In the genomic region with DNA sequence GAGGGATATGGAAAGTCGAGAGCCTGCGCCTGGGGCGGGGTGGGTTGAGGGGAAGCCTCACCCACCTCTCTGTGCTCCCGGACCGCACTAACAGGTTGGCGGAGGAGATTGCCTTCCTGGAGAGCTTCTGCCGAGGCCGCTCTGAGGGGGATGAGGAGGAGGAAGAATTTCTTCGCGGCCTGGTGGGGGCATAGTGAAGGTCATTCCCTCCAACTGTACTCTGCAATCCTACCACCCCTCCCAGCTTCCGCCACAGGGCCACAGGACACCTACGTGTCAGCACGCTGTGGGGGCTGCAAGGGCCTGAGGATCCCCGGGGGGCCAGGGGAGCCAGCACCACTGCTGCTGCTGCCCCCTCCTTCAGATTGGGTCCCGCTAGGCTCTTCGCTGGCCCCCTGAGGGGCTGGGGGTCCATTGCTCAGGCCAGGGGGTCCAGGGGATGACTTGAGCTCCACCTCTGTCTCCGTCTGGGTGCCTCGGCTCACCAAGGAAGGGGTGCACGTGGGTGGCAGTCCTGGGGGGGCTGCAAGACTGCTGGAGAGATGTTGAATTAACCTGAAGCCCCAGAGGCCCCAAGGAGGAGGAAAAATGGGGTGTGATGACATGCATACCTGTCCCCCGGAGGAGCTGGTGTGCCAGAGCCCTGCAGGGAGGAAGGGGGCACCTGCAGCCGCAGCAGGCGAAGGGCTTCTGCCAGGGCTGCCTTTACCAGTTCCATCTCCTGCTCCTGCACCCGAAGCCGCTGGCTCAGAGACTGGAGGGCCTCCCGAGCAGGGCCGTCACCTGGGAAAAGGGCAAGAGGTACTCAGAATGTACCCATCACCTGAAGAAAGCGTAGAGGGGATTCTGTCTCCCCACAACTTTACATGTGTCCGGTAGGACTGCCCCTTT, we compare ENCODE assay signal across 8 cellular contexts. TPM values are rescaled to one million over a fixed set of nuclear protein-coding genes. Genes with fewer than 3 reads are reported as not detected.
A peak's percentile ranks its signal among the peaks of the same experiment; 100 is the strongest.
DNase-seq lines count a peak whose midpoint lies in the region; ATAC-seq and TF ChIP-seq lines count a peak whose summit lies in the region.

No MANE protein-coding gene starts in this region.

- POLR2A ChIA-PET in CD4-positive, alpha-beta memory T cell (lab: Charles Lee; ENCODE audit: partially characterized antibody), result interaction anchor here (0.9 to 10.8 kb wide), 17 partner anchors 10 to 245 kb away, joined by 3 to 142 read pairs (median 13); partner anchors contain the start of genes B3GAT3, BSCL2, C11orf98 and CSKMT

- 51 to 55% (median 52%) methylated on average over 28 of the region's 28 CpGs for WGBS in ovary, 3 donors

- peak overlapping the region; percentile 89 to 100 (median 96) for H3K4me3 Mint-ChIP-seq in CD4-positive, alpha-beta memory T cell
- H3K4me3 Mint-ChIP-seq in endothelial cell (ENCODE audit: unreplicated experiment), result peak overlapping the region; percentile 94

- H3K4me3 ChIP-seq in CD4-positive, alpha-beta memory T cell (ENCODE audit: low read length in 2 of 2), result peak overlapping the region; percentile 73 to 93
- H3K4me3 ChIP-seq in OCI-LY3 (ENCODE audit: low read length) (peak overlapping the region; percentile 91), ovary (peak overlapping the region; percentile 70)

- no peak for DNase-seq in CD4-positive, alpha-beta memory T cell
- no peak for DNase-seq in endothelial cell (ENCODE audit: low spot score)
- peak in 1 of 5 donors; percentile 49 for DNase-seq in ovary
- DNase-seq in DMS114 treated with DMSO at 0.1 percent for 48 hours (lab: John Stamatoyannopoulos, UW; ENCODE audit: unreplicated experiment), result no peak
- no peak for DNase-seq in SHP77 (lab: John Stamatoyannopoulos, UW)
- no peak for DNase-seq in iPS-NIHi11 (ENCODE audit: low spot score)

- H3K4me2 ChIP-seq in OCI-LY3 (ENCODE audit: low read length), result peak overlapping the region; percentile 96

- peaks cover 37% of the 10 kb centered on the region for H3K36me3 ChIP-seq in CD4-positive, alpha-beta memory T cell (ENCODE audit: insufficient read depth, low read length)
- H3K36me3 ChIP-seq in OCI-LY3 (replicated peaks; ENCODE audit: low read depth, low read length), result peaks cover 15% of the 10 kb centered on the region
- H3K36me3 ChIP-seq in ovary, result no peaks in the 10 kb centered on the region

- H2AFZ ChIP-seq in OCI-LY3 (ENCODE audit: low read depth, low read length), result 0 out of 2 replicates have a peak overlapping the region, but pooled peaks have one; percentile 31

- no peaks in the 10 kb centered on the region for H3K9me3 Mint-ChIP-seq in CD4-positive, alpha-beta memory T cell
- H3K9me3 Mint-ChIP-seq in endothelial cell (ENCODE audit: unreplicated experiment), result no peaks in the 10 kb centered on the region

- no peak for ATAC-seq in GM18511 (IDR thresholded peaks at IDR 0.05; ENCODE audit: unreplicated experiment)

- CTCF ChIA-PET in CD4-positive, alpha-beta memory T cell (lab: Charles Lee; ENCODE audit: partially characterized antibody), result interaction anchor here (0.9 to 5.8 kb wide), 13 partner anchors 8 to 215 kb away, joined by 3 to 47 read pairs (median 5); partner anchors contain the start of genes C11orf98, CSKMT, MTA2 and TUT1

- peaks cover 10 to 40% of the 10 kb centered on the region in 2 donors for H3K36me3 Mint-ChIP-seq in CD4-positive, alpha-beta memory T cell
- H3K36me3 Mint-ChIP-seq in endothelial cell (ENCODE audit: low read depth, unreplicated experiment), result peaks cover 24% of the 10 kb centered on the region

- H3K27ac ChIP-seq in CD4-positive, alpha-beta memory T cell (ENCODE audit: low read depth, low read length), result peak overlapping the region; percentile 90
- H3K27ac ChIP-seq in OCI-LY3 (ENCODE audit: low read length) (peak overlapping the region; percentile 72), ovary (peak overlapping the region; percentile 91 to 98)

- H3K27me3 Mint-ChIP-seq in CD4-positive, alpha-beta memory T cell, result no peaks in the 10 kb centered on the region
- peaks cover 18% of the 10 kb centered on the region for H3K27me3 Mint-ChIP-seq in endothelial cell (ENCODE audit: unreplicated experiment)

- H3K27ac Mint-ChIP-seq in CD4-positive, alpha-beta memory T cell, result peak overlapping the region; percentile 94 to 98 (median 96)
- H3K27ac Mint-ChIP-seq in endothelial cell (ENCODE audit: unreplicated experiment), result no peak overlapping the region

- TF ChIP-seq CTCF in OCI-LY3 (IDR thresholded peaks at IDR 0.05; ENCODE audit: low read depth, low read length) (no peak), endothelial cell (IDR thresholded peaks at IDR 0.05; ENCODE audit: unreplicated experiment) (no peak), ovary (IDR thresholded peaks at IDR 0.05) (no peak)

- H3K9me3 ChIP-seq in CD4-positive, alpha-beta memory T cell (ENCODE audit: control insufficient read depth in 1 of 2, low read length in 2 of 2), result no peaks in the 10 kb centered on the region
- H3K9me3 ChIP-seq in OCI-LY3 (ENCODE audit: insufficient read depth, low read length), result no peaks in the 10 kb centered on the region
- H3K9me3 ChIP-seq in ovary, result no peaks in the 10 kb centered on the region

- intact Hi-C loops in CD4-positive, alpha-beta memory T cell (cut with micrococcal nuclease), result no loop called here
- intact Hi-C loops in ovary (cut with DNase I), result no loop called here

- peak overlapping the region; percentile 96 for H3K9ac ChIP-seq in OCI-LY3 (ENCODE audit: low read length)

- TF ChIP-seq POLR2A in ovary (IDR thresholded peaks at IDR 0.05), result no peak

- peaks cover 19 to 58% (median 41%) of the 10 kb centered on the region in 4 donors for H3K4me1 Mint-ChIP-seq in CD4-positive, alpha-beta memory T cell
- H3K4me1 Mint-ChIP-seq in endothelial cell (ENCODE audit: unreplicated experiment), result peaks cover 19% of the 10 kb centered on the region

- H3K27me3 ChIP-seq in CD4-positive, alpha-beta memory T cell (ENCODE audit: insufficient read depth, low read length), result no peaks in the 10 kb centered on the region
- no peaks in the 10 kb centered on the region for H3K27me3 ChIP-seq in OCI-LY3 (ENCODE audit: low read depth, low read length)
- no peaks in the 10 kb centered on the region for H3K27me3 ChIP-seq in ovary

- no peak for TF ChIP-seq EP300 in ovary (IDR thresholded peaks at IDR 0.05)

- no peaks in the 10 kb centered on the region for H4K20me1 ChIP-seq in OCI-LY3 (ENCODE audit: insufficient read depth, low read length)

- peaks cover 59% of the 10 kb centered on the region for H3K4me1 ChIP-seq in CD4-positive, alpha-beta memory T cell (ENCODE audit: insufficient read depth, low read length)
- H3K4me1 ChIP-seq in OCI-LY3 (ENCODE audit: low read length) (peaks cover 9% of the 10 kb centered on the region), ovary (ENCODE audit: insufficient read depth) (peaks cover 11% of the 10 kb centered on the region)

- peaks cover 16% of the 10 kb centered on the region for H3K79me2 ChIP-seq in OCI-LY3 (ENCODE audit: low read length)

RNA-seq across cellular contexts. Expression of gene EML3, which starts 1.5 kb away (rescaled TPM):
- total RNA-seq in CD4-positive, alpha-beta memory T cell, result 100 to 1,000 TPM; 192 to 201 TPM
- polyA plus RNA-seq in CD4-positive, alpha-beta memory T cell, result 10 to 100 TPM; 18.2 to 24.8 TPM
- total RNA-seq in endothelial cell (ENCODE audit: unreplicated experiment) (98.6 TPM), ovary (100 to 1,000 TPM in 3 of 7 donors, 10 to 100 TPM in 4; 38.1 to 138 (median 96.0) TPM)
- 10 to 100 TPM; 29.9 to 59.1 TPM for polyA plus RNA-seq in ovary

RNA-seq across cellular contexts. Expression of gene ROM1, which starts 2.0 kb away (rescaled TPM):
- 1 to 10 TPM; 1.6 to 1.9 TPM for total RNA-seq in CD4-positive, alpha-beta memory T cell
- polyA plus RNA-seq in CD4-positive, alpha-beta memory T cell, result under 1 TPM; 0.98 to 1.00 TPM
- total RNA-seq in endothelial cell (ENCODE audit: unreplicated experiment) (2.1 TPM), ovary (10 to 100 TPM in 4 of 7 donors, 1 to 10 TPM in 3; 9.2 to 22.4 (median 10.8) TPM)
- 10 to 100 TPM; 10.4 to 15.9 TPM for polyA plus RNA-seq in ovary

RNA-seq across cellular contexts. Expression of gene MTA2, which starts 9.4 kb away (rescaled TPM):
- total RNA-seq in CD4-positive, alpha-beta memory T cell, result 100 to 1,000 TPM; 207 to 210 TPM
- 10 to 100 TPM; 16.6 to 36.4 TPM for polyA plus RNA-seq in CD4-positive, alpha-beta memory T cell
- 157 TPM for total RNA-seq in endothelial cell (ENCODE audit: unreplicated experiment)
- 100 to 1,000 TPM in 3 of 7 donors, 10 to 100 TPM in 4; 41.5 to 130 (median 89.8) TPM for total RNA-seq in ovary
- 10 to 100 TPM; 54.2 to 90.4 TPM for polyA plus RNA-seq in ovary

RNA-seq across cellular contexts. Expression of gene B3GAT3, which starts 10.7 kb away (rescaled TPM):
- 10 to 100 TPM; 66.3 to 74.3 TPM for total RNA-seq in CD4-positive, alpha-beta memory T cell
- polyA plus RNA-seq in CD4-positive, alpha-beta memory T cell, result 10 to 100 TPM; 37.9 to 48.4 TPM
- 32.8 TPM for total RNA-seq in endothelial cell (ENCODE audit: unreplicated experiment)
- total RNA-seq in ovary, result 10 to 100 TPM; 16.6 to 56.6 (median 33.9) TPM
- polyA plus RNA-seq in ovary, result 10 to 100 TPM in 1 of 2 donors, 1 to 10 TPM in 1; 1.3 to 29.2 TPM

RNA-seq across cellular contexts. Expression of gene TUT1, which starts 19.7 kb away (rescaled TPM):
- total RNA-seq in CD4-positive, alpha-beta memory T cell, result 10 to 100 TPM; 37.7 to 38.1 TPM
- polyA plus RNA-seq in CD4-positive, alpha-beta memory T cell, result 10 to 100 TPM; 14.6 to 19.7 TPM
- total RNA-seq in endothelial cell (ENCODE audit: unreplicated experiment) (21.2 TPM), ovary (10 to 100 TPM in 5 of 7 donors, 1 to 10 TPM in 2; 6.9 to 27.3 (median 21.1) TPM)
- 10 to 100 TPM in 1 of 2 donors, 1 to 10 TPM in 1; 5.9 to 18.3 TPM for polyA plus RNA-seq in ovary
